12 cellular contexts compared by ENCODE assay signal in the genomic region with DNA sequence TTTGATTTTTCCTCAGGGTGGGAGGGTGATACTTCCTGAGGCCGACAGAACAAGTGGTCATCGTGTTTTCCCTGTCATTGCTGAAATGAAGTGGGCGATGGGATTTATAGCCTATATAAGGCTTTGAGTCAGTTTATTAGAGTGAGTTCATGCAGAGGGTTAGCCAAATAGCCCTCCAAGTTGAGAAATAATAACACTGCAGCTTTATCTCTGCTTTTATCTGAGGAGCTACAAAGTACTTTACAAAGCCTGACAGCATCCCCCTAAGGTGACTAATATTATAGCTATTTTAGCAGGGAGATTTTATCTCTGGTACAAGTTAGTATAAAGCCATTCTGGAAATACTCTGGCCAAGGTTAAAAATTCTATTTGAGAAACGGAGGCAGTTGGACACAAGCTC.
DNase-seq lines count a peak whose midpoint lies in the region; ATAC-seq, FAIRE-seq and TF ChIP-seq lines count a peak whose summit lies in the region.
"Had no signal": no experiment of that assay in that cellular context is flagged by ENCODE, and none has a peak within 500 bp of the region (broad histone marks: within the 10 kb centered on the region; RNA-seq: fewer than 3 reads in every experiment).

No MANE protein-coding gene starts in this region.

- H3K4me3 ChIP-seq in A549 (no peak overlapping the region), adipocyte (ENCODE audit: low read length) (no peak overlapping the region)

- H3K4me1 ChIP-seq in A549 = 0 out of 3 replicates have a peak, but pooled peaks cover 8% of the 10 kb centered on the region
- H3K4me1 ChIP-seq in adipocyte (ENCODE audit: control insufficient read depth, insufficient read depth, low read length) = peaks cover 33% of the 10 kb centered on the region

- TF ChIP-seq EP300 in A549 (IDR thresholded peaks at IDR 0.05) = no peak

- POLR2A ChIA-PET in A549 (lab: Yijun Ruan, JAX) = interaction anchor here (1.5 kb wide), 1 partner anchor 9 kb away, joined by 4 read pairs; no protein-coding TSS in a partner anchor

- H3K4me2 ChIP-seq in A549 = peak overlapping the region; percentile 9; the same call in 1 of the 3 replicates

- CTCF ChIA-PET in A549 (lab: Yijun Ruan, JAX) = interaction anchor here (1.3 kb wide), 1 partner anchor 15 kb away, joined by 3 read pairs; no protein-coding TSS in a partner anchor

- H3K9me3 ChIP-seq in A549 = no peaks in the 10 kb centered on the region
- no peaks in the 10 kb centered on the region for H3K9me3 ChIP-seq in adipocyte (ENCODE audit: control insufficient read depth, low read length)

- no peak for FAIRE-seq in A549 (lab: Jason Lieb, UNC)

- 0 out of 3 replicates have a peak, but pooled peaks have one; percentile 16 for TF ChIP-seq CTCF in A549 (IDR thresholded peaks at IDR 0.05)

- TF ChIP-seq POLR2A in A549 (IDR thresholded peaks at IDR 0.05; ENCODE audit: low read length) = no peak
- TF ChIP-seq POLR2A in erythroblast (IDR thresholded peaks at IDR 0.05; ENCODE audit: low read length) = no peak

- intact Hi-C loops in posterior cingulate gyrus (cut with DNase I) = no loop called here

- peak; percentile 18 to 28; a peak in 3 of 5 replicates for TF ChIP-seq RAD21 in A549 (conservative IDR thresholded peaks at IDR 0.05 in 1 of 2, IDR thresholded peaks at IDR 0.05 in 1 of 2)

- no peaks in the 10 kb centered on the region for H3K27me3 ChIP-seq in adipocyte (replicated peaks; ENCODE audit: control insufficient read depth, insufficient read depth, low read length)

- 9% methylated on average over 4 of the region's 4 CpGs for WGBS in A549 (ENCODE audit: missing lambda C conversion rate)

- ATAC-seq in A549 (peak; percentile 64 to 66; a peak in 5 of 6 replicates), HG03521 (IDR thresholded peaks at IDR 0.05; ENCODE audit: unreplicated experiment) (no peak)

- no peak overlapping the region; a peak in 1 of 6 replicates for H3K27ac ChIP-seq in A549

- no peaks in the 10 kb centered on the region for H3K36me3 ChIP-seq in adipocyte (ENCODE audit: control insufficient read depth, insufficient read depth, low read length, severe bottlenecking)

- H3K9ac ChIP-seq in adipocyte (ENCODE audit: low read length) = no peak overlapping the region

- DNase-seq in A549 (ENCODE audit: low read depth in 1 of 2, low spot score in 1 of 2) = peak; percentile 5 to 33
- DNase-seq in HS-27A (ENCODE audit: low read depth) = peak; percentile 58
- peak; percentile 77 for DNase-seq in adipocyte (ENCODE audit: low read depth)
- DNase-seq in iris pigment epithelial cell (ENCODE audit: low read depth) = peak; percentile 95
- DNase-seq in posterior cingulate gyrus = no peak
- no peak for DNase-seq in medulla oblongata (ENCODE audit: extremely low spot score)
- no peak for DNase-seq in erythroblast (lab: John Stamatoyannopoulos, UW)
- DNase-seq: ACHN; activated CD4-positive, CD25-positive, alpha-beta regulatory T cell; activated naive CD4-positive, alpha-beta T cell treated with anti-CD3 and anti-CD28 coated beads, Interleukin-2, amount 50 U/mL, for 16 hours; NCI-H2171 treated with DMSO at 0.1 percent for 48 hours had no signal

TF ChIP-seq in A549, 52 proteins besides CTCF, POLR2A, EP300 and RAD21:
- TF ChIP-seq JUN (IDR thresholded peaks at IDR 0.05) (no peak), KDM5A (IDR thresholded peaks at IDR 0.05) (no peak), HOXB5 (CRISPR knock-in tag; IDR thresholded peaks at IDR 0.05) (no peak), NR3C1 (IDR thresholded peaks at IDR 0.05) (no peak), RFX5 (IDR thresholded peaks at IDR 0.05) (no peak), ESRRA (IDR thresholded peaks at IDR 0.05; ENCODE audit: borderline replicate concordance, low read length) (no peak), CBX2 (IDR thresholded peaks at IDR 0.05; ENCODE audit: borderline replicate concordance, low read depth) (no peak), FOSL2 (IDR thresholded peaks at IDR 0.05) (peak; percentile 17; the same call in 1 of the 2 replicates), FOSL2 (CRISPR knock-in tag; IDR thresholded peaks at IDR 0.05) (no peak), JUNB (IDR thresholded peaks at IDR 0.05) (peak; percentile 65; the same call in 1 of the 2 replicates), EHMT2 (IDR thresholded peaks at IDR 0.05; ENCODE audit: low read depth) (no peak), GATA3 (IDR thresholded peaks at IDR 0.05; ENCODE audit: borderline replicate concordance) (peak; percentile 93), NPAS2 (CRISPR knock-in tag; IDR thresholded peaks at IDR 0.05; ENCODE audit: borderline replicate concordance) (no peak), NFE2L2 (conservative IDR thresholded peaks at IDR 0.05; ENCODE audit: low read length) (no peak)
- TF ChIP-seq, protein P1, sequence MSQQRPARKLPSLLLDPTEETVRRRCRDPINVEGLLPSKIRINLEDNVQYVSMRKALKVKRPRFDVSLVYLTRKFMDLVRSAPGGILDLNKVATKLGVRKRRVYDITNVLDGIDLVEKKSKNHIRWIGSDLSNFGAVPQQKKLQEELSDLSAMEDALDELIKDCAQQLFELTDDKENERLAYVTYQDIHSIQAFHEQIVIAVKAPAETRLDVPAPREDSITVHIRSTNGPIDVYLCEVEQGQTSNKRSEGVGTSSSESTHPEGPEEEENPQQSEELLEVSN (IDR thresholded peaks at IDR 0.05; ENCODE audit: borderline replicate concordance, low read depth) = no peak
- TF ChIP-seq, protein P2, sequence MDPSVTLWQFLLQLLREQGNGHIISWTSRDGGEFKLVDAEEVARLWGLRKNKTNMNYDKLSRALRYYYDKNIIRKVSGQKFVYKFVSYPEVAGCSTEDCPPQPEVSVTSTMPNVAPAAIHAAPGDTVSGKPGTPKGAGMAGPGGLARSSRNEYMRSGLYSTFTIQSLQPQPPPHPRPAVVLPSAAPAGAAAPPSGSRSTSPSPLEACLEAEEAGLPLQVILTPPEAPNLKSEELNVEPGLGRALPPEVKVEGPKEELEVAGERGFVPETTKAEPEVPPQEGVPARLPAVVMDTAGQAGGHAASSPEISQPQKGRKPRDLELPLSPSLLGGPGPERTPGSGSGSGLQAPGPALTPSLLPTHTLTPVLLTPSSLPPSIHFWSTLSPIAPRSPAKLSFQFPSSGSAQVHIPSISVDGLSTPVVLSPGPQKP (IDR thresholded peaks at IDR 0.05; ENCODE audit: low read depth, low read length) = no peak

Comparison
In these comparisons a context has a peak if more than half of its experiments do, and no peak if none do; other contexts are left out.
1. DNase-seq: peak in A549 (2 of 2), HS-27A (single experiment), adipocyte (single experiment) and iris pigment epithelial cell (single experiment); none in posterior cingulate gyrus (0 of 10), medulla oblongata (single experiment) and erythroblast (0 of 2).